ENCODE assay signal across 10 cellular contexts in the genomic region with DNA sequence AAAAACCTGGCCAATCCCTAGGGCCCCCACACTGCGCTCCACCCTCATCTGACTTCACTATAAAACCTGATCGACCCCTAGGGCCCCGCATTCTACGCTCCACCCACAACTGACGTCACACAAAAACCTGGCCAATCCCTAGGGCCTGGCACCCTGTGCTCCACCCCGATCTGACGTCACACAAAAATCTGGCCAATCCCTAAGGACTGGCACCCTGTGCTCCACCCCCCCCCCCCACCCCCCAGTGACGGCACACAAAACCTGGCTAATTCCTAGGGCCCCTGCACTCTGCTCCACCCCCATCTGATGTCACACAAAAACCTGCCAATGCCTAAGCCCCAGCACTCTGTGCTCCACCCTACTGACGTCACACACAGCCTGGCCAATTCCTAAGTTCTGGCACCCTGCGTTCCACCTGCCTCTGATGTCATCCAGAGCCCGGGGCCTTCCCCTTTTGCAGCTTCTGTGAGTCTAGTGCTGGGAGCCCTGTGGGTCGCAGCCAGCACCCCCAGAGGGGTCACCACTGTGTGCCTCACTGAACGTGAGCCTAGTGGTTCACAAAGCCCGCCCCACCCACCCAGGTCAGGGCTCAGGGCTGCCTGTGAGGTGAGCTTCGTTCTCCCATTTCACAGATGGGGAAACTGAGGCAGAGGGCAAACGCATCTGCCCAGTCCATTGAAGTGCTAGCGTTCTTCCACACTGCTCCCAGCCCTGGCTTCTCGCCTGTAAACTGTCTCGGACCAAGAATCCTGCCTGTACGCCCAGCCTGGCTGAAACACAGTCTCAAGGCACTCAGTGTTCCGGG. TPM values are rescaled to one million over a fixed set of nuclear protein-coding genes. Genes with fewer than 3 reads are reported as not detected.
DNase-seq lines count a peak whose midpoint lies in the region; ATAC-seq, FAIRE-seq and TF ChIP-seq lines count a peak whose summit lies in the region.
"Had no signal": no experiment of that assay in that cellular context is flagged by ENCODE, and none has a peak within 500 bp of the region (broad histone marks: within the 10 kb centered on the region; RNA-seq: fewer than 3 reads in every experiment).

No MANE protein-coding gene starts in this region.

- DNase-seq in NCI-H2029 (lab: John Stamatoyannopoulos, UW) (peak; percentile 11), NCI-H2029 treated with DMSO at 0.1 percent for 48 hours (lab: John Stamatoyannopoulos, UW) (no peak), HCT116 (ENCODE audit: low read depth, low spot score) (peak; percentile 94), RWPE1 (ENCODE audit: low spot score) (peak; percentile 53), glutamatergic neuron (no peak), NCI-H2107 (lab: John Stamatoyannopoulos, UW) (no peak), small intestine (no peak)

- H3K9me3 Mint-ChIP-seq in glutamatergic neuron (ENCODE audit: unreplicated experiment): peaks cover 14% of the 10 kb centered on the region

- no peak for FAIRE-seq in small intestine (lab: Jason Lieb, UNC)
- FAIRE-seq: endometrium had no signal

- H3K27ac ChIP-seq in HCT116 (ENCODE audit: low read depth, low read length): no peak overlapping the region
- H3K27ac ChIP-seq in RWPE1: no peak overlapping the region
- no peak overlapping the region for H3K27ac ChIP-seq in small intestine (ENCODE audit: low read depth in 1 of 2, low read length in 1 of 2)
- H3K27ac ChIP-seq: PC-9 had no signal

- H3K9me3 ChIP-seq in HCT116 (ENCODE audit: control insufficient read depth in 1 of 2, insufficient read depth in 1 of 2, low read depth in 1 of 2, low read length in 2 of 2) (no peaks in the 10 kb centered on the region), small intestine (ENCODE audit: control insufficient read depth, low read depth) (no peaks in the 10 kb centered on the region)

- H3K27ac Mint-ChIP-seq in glutamatergic neuron (ENCODE audit: unreplicated experiment): peak overlapping the region; percentile 81

- TF ChIP-seq CTCF in HCT116 (IDR thresholded peaks at IDR 0.05 in 2 of 3, conservative IDR thresholded peaks at IDR 0.05 in 1 of 3; ENCODE audit: borderline replicate concordance in 1 of 3, insufficient read depth in 1 of 3, low read depth in 2 of 3, low read length in 2 of 3) (no peak), RWPE1 (conservative IDR thresholded peaks at IDR 0.05; ENCODE audit: low read depth) (no peak), glutamatergic neuron (IDR thresholded peaks at IDR 0.05; ENCODE audit: partially characterized antibody, unreplicated experiment) (no peak)

- H3K4me3 ChIP-seq in HCT116 (replicated peaks in 1 of 2; ENCODE audit: low read depth in 1 of 2, low read length in 2 of 2) (no peak overlapping the region), small intestine (ENCODE audit: low read depth in 1 of 2, low read length in 2 of 2) (no peak overlapping the region)
- H3K4me3 ChIP-seq: PC-9 had no signal

- H3K9me2 ChIP-seq in HCT116 (ENCODE audit: insufficient read depth): no peaks in the 10 kb centered on the region

- H3K36me3 ChIP-seq in HCT116 (ENCODE audit: control insufficient read depth in 1 of 2, insufficient read depth in 2 of 2, low read length in 2 of 2) (no peaks in the 10 kb centered on the region), small intestine (ENCODE audit: control insufficient read depth in 2 of 2, insufficient read depth in 2 of 2, low read length in 2 of 2) (no peaks in the 10 kb centered on the region)

- intact Hi-C loops in HCT116 (cut with micrococcal nuclease): loop anchor here (2.0 kb wide), 1 partner anchor 136 kb away; no protein-coding TSS in a partner anchor

- RAD21 ChIA-PET in HCT116 (lab: Charles Lee; ENCODE audit: low non-redundant PET in 1 of 2, low total read pairs in 2 of 2, uncharacterized antibody in 2 of 2, unreplicated experiment in 2 of 2): no interaction called here

- no peak for TF ChIP-seq POLR2A in HCT116 (IDR thresholded peaks at IDR 0.05; ENCODE audit: borderline replicate concordance, extremely low read depth, insufficient read depth, insufficient read length)

- H3K4me2 ChIP-seq in HCT116 (ENCODE audit: low read length): peak overlapping the region; percentile 30; the same call in 1 of the 2 replicates
- H3K4me2 ChIP-seq: PC-9 had no signal

- no peaks in the 10 kb centered on the region for H3K79me2 ChIP-seq in HCT116 (ENCODE audit: insufficient read depth, low read length)

- BruUV-seq in HCT116 (replicated peaks; lab: Mats Ljungman, UMichigan): no TSS peak

- no peaks in the 10 kb centered on the region for H4K20me1 ChIP-seq in HCT116 (ENCODE audit: insufficient read depth)

- H3K27me3 ChIP-seq in HCT116 (ENCODE audit: insufficient read depth, low read length): no peaks in the 10 kb centered on the region
- H3K27me3 ChIP-seq in small intestine (ENCODE audit: control insufficient read depth in 2 of 2, insufficient read depth in 2 of 2, low read length in 2 of 2): no peaks in the 10 kb centered on the region

- peak; percentile 86 for ATAC-seq in HCT116
- no peak for ATAC-seq in GM21786 (IDR thresholded peaks at IDR 0.05; ENCODE audit: unreplicated experiment)

- no peak for TF ChIP-seq RAD21 in HCT116 (IDR thresholded peaks at IDR 0.05; ENCODE audit: low read depth)

- peaks cover 9% of the 10 kb centered on the region for H3K27me3 Mint-ChIP-seq in glutamatergic neuron (ENCODE audit: unreplicated experiment)

- H3K36me3 Mint-ChIP-seq in glutamatergic neuron (ENCODE audit: unreplicated experiment): no peaks in the 10 kb centered on the region

- H3K4me1 ChIP-seq in HCT116 (ENCODE audit: control insufficient read depth in 1 of 2, insufficient read depth in 2 of 2, low read length in 2 of 2) (peaks cover 0 to 18% of the 10 kb centered on the region in 2 experiments; a peak in 3 of 4 replicates), small intestine (ENCODE audit: control insufficient read depth in 2 of 2, insufficient read depth in 1 of 2, low read depth in 1 of 2, low read length in 1 of 2) (no peaks in the 10 kb centered on the region)

- CTCF ChIA-PET in HCT116 (lab: Charles Lee): no interaction called here
- CTCF ChIA-PET in RWPE1 (lab: Yijun Ruan, JAX): interaction anchor here (1.5 kb wide), 1 partner anchor 14 kb away, joined by 4 read pairs; no protein-coding TSS in a partner anchor

- H2AFZ ChIP-seq in HCT116 (ENCODE audit: low read depth, low read length, poor library complexity, severe bottlenecking): no peak overlapping the region
- H2AFZ ChIP-seq: PC-9 had no signal

- 56 to 68% (median 60%) methylated on average over 20 to 21 of the region's 21 CpGs for WGBS in small intestine, 3 donors

- POLR2A ChIA-PET in HCT116 (lab: Charles Lee): no interaction called here
- POLR2A ChIA-PET in RWPE1 (lab: Yijun Ruan, JAX; ENCODE audit: low non-redundant PET): no interaction called here

- peak overlapping the region; percentile 46 for H3K4me3 Mint-ChIP-seq in glutamatergic neuron (ENCODE audit: unreplicated experiment)

- H3K9ac ChIP-seq in HCT116 (ENCODE audit: low read length): no peak overlapping the region

- H3K4me1 Mint-ChIP-seq in glutamatergic neuron (ENCODE audit: low read depth, unreplicated experiment): peaks cover 16% of the 10 kb centered on the region

TF ChIP-seq in HCT116, 20 proteins besides CTCF, POLR2A, EP300 and RAD21 (continues in another document):
- TF ChIP-seq, protein P1, sequence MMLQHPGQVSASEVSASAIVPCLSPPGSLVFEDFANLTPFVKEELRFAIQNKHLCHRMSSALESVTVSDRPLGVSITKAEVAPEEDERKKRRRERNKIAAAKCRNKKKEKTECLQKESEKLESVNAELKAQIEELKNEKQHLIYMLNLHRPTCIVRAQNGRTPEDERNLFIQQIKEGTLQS (IDR thresholded peaks at IDR 0.05): no peak
- no peak for TF ChIP-seq SIN3A (IDR thresholded peaks at IDR 0.05; ENCODE audit: low read depth)
- TF ChIP-seq EZH2phosphoT487 (IDR thresholded peaks at IDR 0.05; ENCODE audit: borderline replicate concordance): no peak
- TF ChIP-seq, protein P2, sequence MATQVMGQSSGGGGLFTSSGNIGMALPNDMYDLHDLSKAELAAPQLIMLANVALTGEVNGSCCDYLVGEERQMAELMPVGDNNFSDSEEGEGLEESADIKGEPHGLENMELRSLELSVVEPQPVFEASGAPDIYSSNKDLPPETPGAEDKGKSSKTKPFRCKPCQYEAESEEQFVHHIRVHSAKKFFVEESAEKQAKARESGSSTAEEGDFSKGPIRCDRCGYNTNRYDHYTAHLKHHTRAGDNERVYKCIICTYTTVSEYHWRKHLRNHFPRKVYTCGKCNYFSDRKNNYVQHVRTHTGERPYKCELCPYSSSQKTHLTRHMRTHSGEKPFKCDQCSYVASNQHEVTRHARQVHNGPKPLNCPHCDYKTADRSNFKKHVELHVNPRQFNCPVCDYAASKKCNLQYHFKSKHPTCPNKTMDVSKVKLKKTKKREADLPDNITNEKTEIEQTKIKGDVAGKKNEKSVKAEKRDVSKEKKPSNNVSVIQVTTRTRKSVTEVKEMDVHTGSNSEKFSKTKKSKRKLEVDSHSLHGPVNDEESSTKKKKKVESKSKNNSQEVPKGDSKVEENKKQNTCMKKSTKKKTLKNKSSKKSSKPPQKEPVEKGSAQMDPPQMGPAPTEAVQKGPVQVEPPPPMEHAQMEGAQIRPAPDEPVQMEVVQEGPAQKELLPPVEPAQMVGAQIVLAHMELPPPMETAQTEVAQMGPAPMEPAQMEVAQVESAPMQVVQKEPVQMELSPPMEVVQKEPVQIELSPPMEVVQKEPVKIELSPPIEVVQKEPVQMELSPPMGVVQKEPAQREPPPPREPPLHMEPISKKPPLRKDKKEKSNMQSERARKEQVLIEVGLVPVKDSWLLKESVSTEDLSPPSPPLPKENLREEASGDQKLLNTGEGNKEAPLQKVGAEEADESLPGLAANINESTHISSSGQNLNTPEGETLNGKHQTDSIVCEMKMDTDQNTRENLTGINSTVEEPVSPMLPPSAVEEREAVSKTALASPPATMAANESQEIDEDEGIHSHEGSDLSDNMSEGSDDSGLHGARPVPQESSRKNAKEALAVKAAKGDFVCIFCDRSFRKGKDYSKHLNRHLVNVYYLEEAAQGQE (IDR thresholded peaks at IDR 0.05; ENCODE audit: low read depth): no peak
- TF ChIP-seq TCF7L2 (IDR thresholded peaks at IDR 0.05; ENCODE audit: borderline replicate concordance, extremely low read depth, insufficient read depth, insufficient read length): peak; percentile 3

RNA-seq across cellular contexts. Expression of a gene that starts 40.6 kb away (rescaled TPM):
- total RNA-seq in HCT116 (2021; ENCODE audit: unreplicated experiment) (60.7 TPM), glutamatergic neuron (ENCODE audit: unreplicated experiment) (28.0 TPM)
- polyA plus RNA-seq in HCT116 (2012): 37.9 and 38.6 TPM in 2 replicates
- polyA plus RNA-seq in small intestine: 100 to 1,000 TPM in 2 of 3 donors, 10 to 100 TPM in 1; 67.9 to 533 (median 442) TPM

Comparison
In these comparisons a context has a peak if more than half of its experiments do, and no peak if none do; other contexts are left out.
1. DNase-seq: peak in NCI-H2029 (single experiment), HCT116 (single experiment) and RWPE1 (single experiment); none in NCI-H2029 treated with DMSO at 0.1 percent for 48 hours (single experiment), glutamatergic neuron (single experiment), NCI-H2107 (single experiment) and small intestine (single experiment).